ENCODE assay signal across 2 cellular contexts in the genomic region with DNA sequence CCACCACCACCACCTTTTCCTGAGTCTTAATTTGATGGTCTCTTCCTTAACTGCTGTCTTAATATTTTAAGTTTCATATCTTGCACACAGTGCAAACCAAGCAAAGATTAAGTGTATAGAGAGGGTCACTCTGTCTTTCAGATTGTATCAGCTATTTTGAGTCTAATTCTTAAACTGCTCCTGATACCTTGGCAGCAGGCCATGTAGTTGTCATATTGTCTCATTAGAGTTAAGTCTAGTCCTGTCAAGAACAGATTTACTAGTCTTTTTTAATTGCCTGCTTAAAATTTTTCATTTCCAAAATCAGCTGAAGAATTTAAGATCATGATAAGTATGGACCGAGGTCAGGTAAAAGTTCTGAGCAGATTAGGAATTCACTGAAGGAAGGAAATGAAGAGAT.
TF ChIP-seq lines count a peak whose summit lies in the region.

No MANE protein-coding gene starts in this region.

TF ChIP-seq in HEK293, 187 proteins besides CTCF, POLR2A, EP300 and RAD21 (continued from another document):
- TF ChIP-seq, protein P1, sequence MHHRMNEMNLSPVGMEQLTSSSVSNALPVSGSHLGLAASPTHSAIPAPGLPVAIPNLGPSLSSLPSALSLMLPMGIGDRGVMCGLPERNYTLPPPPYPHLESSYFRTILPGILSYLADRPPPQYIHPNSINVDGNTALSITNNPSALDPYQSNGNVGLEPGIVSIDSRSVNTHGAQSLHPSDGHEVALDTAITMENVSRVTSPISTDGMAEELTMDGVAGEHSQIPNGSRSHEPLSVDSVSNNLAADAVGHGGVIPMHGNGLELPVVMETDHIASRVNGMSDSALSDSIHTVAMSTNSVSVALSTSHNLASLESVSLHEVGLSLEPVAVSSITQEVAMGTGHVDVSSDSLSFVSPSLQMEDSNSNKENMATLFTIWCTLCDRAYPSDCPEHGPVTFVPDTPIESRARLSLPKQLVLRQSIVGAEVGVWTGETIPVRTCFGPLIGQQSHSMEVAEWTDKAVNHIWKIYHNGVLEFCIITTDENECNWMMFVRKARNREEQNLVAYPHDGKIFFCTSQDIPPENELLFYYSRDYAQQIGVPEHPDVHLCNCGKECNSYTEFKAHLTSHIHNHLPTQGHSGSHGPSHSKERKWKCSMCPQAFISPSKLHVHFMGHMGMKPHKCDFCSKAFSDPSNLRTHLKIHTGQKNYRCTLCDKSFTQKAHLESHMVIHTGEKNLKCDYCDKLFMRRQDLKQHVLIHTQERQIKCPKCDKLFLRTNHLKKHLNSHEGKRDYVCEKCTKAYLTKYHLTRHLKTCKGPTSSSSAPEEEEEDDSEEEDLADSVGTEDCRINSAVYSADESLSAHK (tag by site-specific recombination; IDR thresholded peaks at IDR 0.05), result no peak
- TF ChIP-seq ZSCAN30 (tag by site-specific recombination; IDR thresholded peaks at IDR 0.05), result no peak
TF ChIP-seq in HEK293: peak in this region for 1.

TF ChIP-seq in WTC11, 78 proteins besides CTCF, POLR2A, EP300 and RAD21 (continued from another document):
- TF ChIP-seq, protein P2, sequence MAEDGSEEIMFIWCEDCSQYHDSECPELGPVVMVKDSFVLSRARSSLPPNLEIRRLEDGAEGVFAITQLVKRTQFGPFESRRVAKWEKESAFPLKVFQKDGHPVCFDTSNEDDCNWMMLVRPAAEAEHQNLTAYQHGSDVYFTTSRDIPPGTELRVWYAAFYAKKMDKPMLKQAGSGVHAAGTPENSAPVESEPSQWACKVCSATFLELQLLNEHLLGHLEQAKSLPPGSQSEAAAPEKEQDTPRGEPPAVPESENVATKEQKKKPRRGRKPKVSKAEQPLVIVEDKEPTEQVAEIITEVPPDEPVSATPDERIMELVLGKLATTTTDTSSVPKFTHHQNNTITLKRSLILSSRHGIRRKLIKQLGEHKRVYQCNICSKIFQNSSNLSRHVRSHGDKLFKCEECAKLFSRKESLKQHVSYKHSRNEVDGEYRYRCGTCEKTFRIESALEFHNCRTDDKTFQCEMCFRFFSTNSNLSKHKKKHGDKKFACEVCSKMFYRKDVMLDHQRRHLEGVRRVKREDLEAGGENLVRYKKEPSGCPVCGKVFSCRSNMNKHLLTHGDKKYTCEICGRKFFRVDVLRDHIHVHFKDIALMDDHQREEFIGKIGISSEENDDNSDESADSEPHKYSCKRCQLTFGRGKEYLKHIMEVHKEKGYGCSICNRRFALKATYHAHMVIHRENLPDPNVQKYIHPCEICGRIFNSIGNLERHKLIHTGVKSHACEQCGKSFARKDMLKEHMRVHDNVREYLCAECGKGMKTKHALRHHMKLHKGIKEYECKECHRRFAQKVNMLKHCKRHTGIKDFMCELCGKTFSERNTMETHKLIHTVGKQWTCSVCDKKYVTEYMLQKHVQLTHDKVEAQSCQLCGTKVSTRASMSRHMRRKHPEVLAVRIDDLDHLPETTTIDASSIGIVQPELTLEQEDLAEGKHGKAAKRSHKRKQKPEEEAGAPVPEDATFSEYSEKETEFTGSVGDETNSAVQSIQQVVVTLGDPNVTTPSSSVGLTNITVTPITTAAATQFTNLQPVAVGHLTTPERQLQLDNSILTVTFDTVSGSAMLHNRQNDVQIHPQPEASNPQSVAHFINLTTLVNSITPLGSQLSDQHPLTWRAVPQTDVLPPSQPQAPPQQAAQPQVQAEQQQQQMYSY (CRISPR knock-in tag; IDR thresholded peaks at IDR 0.05), result no peak
- TF ChIP-seq NFATC4 (CRISPR knock-in tag; IDR thresholded peaks at IDR 0.05), result no peak
- TF ChIP-seq GABPB1 (CRISPR knock-in tag; IDR thresholded peaks at IDR 0.05), result no peak
- TF ChIP-seq, protein P3, sequence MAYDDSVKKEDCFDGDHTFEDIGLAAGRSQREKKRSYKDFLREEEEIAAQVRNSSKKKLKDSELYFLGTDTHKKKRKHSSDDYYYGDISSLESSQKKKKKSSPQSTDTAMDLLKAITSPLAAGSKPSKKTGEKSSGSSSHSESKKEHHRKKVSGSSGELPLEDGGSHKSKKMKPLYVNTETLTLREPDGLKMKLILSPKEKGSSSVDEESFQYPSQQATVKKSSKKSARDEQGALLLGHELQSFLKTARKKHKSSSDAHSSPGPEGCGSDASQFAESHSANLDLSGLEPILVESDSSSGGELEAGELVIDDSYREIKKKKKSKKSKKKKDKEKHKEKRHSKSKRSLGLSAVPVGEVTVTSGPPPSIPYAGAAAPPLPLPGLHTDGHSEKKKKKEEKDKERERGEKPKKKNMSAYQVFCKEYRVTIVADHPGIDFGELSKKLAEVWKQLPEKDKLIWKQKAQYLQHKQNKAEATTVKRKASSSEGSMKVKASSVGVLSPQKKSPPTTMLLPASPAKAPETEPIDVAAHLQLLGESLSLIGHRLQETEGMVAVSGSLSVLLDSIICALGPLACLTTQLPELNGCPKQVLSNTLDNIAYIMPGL (CRISPR knock-in tag; IDR thresholded peaks at IDR 0.05), result no peak
